7 cellular contexts compared by ENCODE assay signal in genomic region chr19:45693168-45693788, GRCh38. TPM values are rescaled to one million over a fixed set of nuclear protein-coding genes. Genes with fewer than 3 reads are reported as not detected.
DNase-seq lines count a peak whose midpoint lies in the region; ATAC-seq, FAIRE-seq and TF ChIP-seq lines count a peak whose summit lies in the region.

No MANE protein-coding gene starts in this region.

- peaks cover 3% of the 10 kb centered on the region in 2 donors for H3K4me1 ChIP-seq in kidney (ENCODE audit: control insufficient read depth in 1 of 2, insufficient read depth in 1 of 2, low read depth in 1 of 2, low read length in 2 of 2)

- peak; percentile 98 for TF ChIP-seq CTCF in VCaP (conservative IDR thresholded peaks at IDR 0.05)
- TF ChIP-seq CTCF in kidney (IDR thresholded peaks at IDR 0.05; ENCODE audit: borderline replicate concordance, extremely low read depth, insufficient read depth): peak; percentile 65

- peak overlapping the region; percentile 92 to 93 for H3K4me3 ChIP-seq in kidney (ENCODE audit: low read length in 2 of 2)

- peak; percentile 54 for FAIRE-seq in GM12891 (lab: Jason Lieb, UNC)
- no peak for FAIRE-seq in kidney (lab: Jason Lieb, UNC)

- peak overlapping the region; percentile 63 to 93 for H3K9ac ChIP-seq in kidney (ENCODE audit: low read length in 2 of 2)

- H3K9me3 ChIP-seq in kidney (ENCODE audit: control insufficient read depth in 1 of 2, low read length in 2 of 2): no peaks in the 10 kb centered on the region

- intact Hi-C loops in kidney (cut with DNase I): no loop called here

- ATAC-seq in HG03139 (IDR thresholded peaks at IDR 0.05; ENCODE audit: unreplicated experiment): no peak

- no peak for DNase-seq in GM12891 (ENCODE audit: insufficient read length, low spot score)
- DNase-seq in NCI-H187 treated with DMSO at 0.1 percent for 48 hours (lab: John Stamatoyannopoulos, UW): peak; percentile 25
- DNase-seq in central memory CD4-positive, alpha-beta T cell: peak; percentile 65
- DNase-seq in kidney: peak; percentile 93
- peak; percentile 67 to 81 (median 81) for DNase-seq in stimulated activated CD4-positive, alpha-beta T cell treated with anti-CD3 and anti-CD28 coated beads, Interleukin-12 subunit alpha, Interleukin-12 subunit beta, amount 100 ng/mL, for 48 hours (ENCODE audit: low read depth in 2 of 3, low spot score in 1 of 3)

- no peak for TF ChIP-seq POLR2A in GM12891 (IDR thresholded peaks at IDR 0.05; ENCODE audit: low read depth, low read length)

- H3K27ac ChIP-seq in VCaP (peak overlapping the region; percentile 96), kidney (ENCODE audit: low read depth in 2 of 2, low read length in 2 of 2) (peak overlapping the region; percentile 90 to 96)

- peaks cover 2 to 5% of the 10 kb centered on the region in 2 donors for H3K36me3 ChIP-seq in kidney (ENCODE audit: control insufficient read depth in 1 of 2, insufficient read depth in 2 of 2, low read length in 2 of 2)

TF ChIP-seq in GM12891, 5 proteins besides CTCF, POLR2A, EP300 and RAD21:
- no peak for TF ChIP-seq TAF1 (IDR thresholded peaks at IDR 0.05; ENCODE audit: low read depth, low read length)
- no peak for TF ChIP-seq SPI1 (IDR thresholded peaks at IDR 0.05; ENCODE audit: low read depth, low read length)
- no peak for TF ChIP-seq PAX5 (IDR thresholded peaks at IDR 0.05; ENCODE audit: insufficient read depth, low read length, severe bottlenecking)
- TF ChIP-seq POLR2AphosphoS5 (IDR thresholded peaks at IDR 0.05; ENCODE audit: low read depth, low read length): no peak
- TF ChIP-seq POU2F2 (IDR thresholded peaks at IDR 0.05; ENCODE audit: low read depth, low read length): no peak; the same call in 1 of the 2 replicates

RNA-seq across cellular contexts. Expression of gene QPCTL, which starts 0.8 kb away (rescaled TPM):
- polyA plus RNA-seq in GM12891 (2012; ENCODE audit: low read depth, missing spikeins): 10.8 TPM
- total RNA-seq in kidney: 8.0 TPM
- 6.8 TPM for polyA plus RNA-seq in kidney (ENCODE audit: insufficient read depth, low read depth, low replicate concordance)

RNA-seq across cellular contexts. Expression of gene SNRPD2, which starts 1.5 kb away (rescaled TPM):
- 683 TPM for polyA plus RNA-seq in GM12891 (2012; ENCODE audit: low read depth, missing spikeins)
- 252 TPM for total RNA-seq in kidney
- 358 TPM for polyA plus RNA-seq in kidney (ENCODE audit: insufficient read depth, low read depth, low replicate concordance)

RNA-seq across cellular contexts. Expression of gene GIPR, which starts 25.3 kb away (rescaled TPM):
- polyA plus RNA-seq in GM12891 (2012; ENCODE audit: low read depth, missing spikeins): 17.4 TPM
- 3.3 TPM for total RNA-seq in kidney
- 0.65 TPM for polyA plus RNA-seq in kidney (ENCODE audit: insufficient read depth, low read depth, low replicate concordance)

RNA-seq across cellular contexts. Expression of gene FBXO46, which starts 37.4 kb away (rescaled TPM):
- 13.4 TPM for polyA plus RNA-seq in GM12891 (2012; ENCODE audit: low read depth, missing spikeins)
- 16.6 TPM for total RNA-seq in kidney
- polyA plus RNA-seq in kidney (ENCODE audit: insufficient read depth, low read depth, low replicate concordance): 6.5 TPM

RNA-seq across cellular contexts. Expression of gene MEIOSIN, which starts 40.0 kb away (rescaled TPM):
- polyA plus RNA-seq in GM12891 (2012; ENCODE audit: low read depth, missing spikeins): 0.05 TPM
- total RNA-seq in kidney: not detected
- not detected for polyA plus RNA-seq in kidney (ENCODE audit: insufficient read depth, low read depth, low replicate concordance)
